Comparison of ENCODE assay signal across 23 cellular contexts in genomic region chr12:5184159-5184558, GRCh38.
"Had no signal": no experiment of that assay in that cellular context is flagged by ENCODE, and none has a peak within 500 bp of the region (broad histone marks: within the 10 kb centered on the region; RNA-seq: fewer than 3 reads in every experiment).

No MANE protein-coding gene starts in this region.

- H3K9me3 Mint-ChIP-seq: activated naive CD8-positive, alpha-beta T cell treated with anti-CD3 and anti-CD28 coated beads for 36 hours; brain; central memory CD8-positive, alpha-beta T cell; nephron had no signal

- H3K27ac Mint-ChIP-seq: activated naive CD8-positive, alpha-beta T cell treated with anti-CD3 and anti-CD28 coated beads for 36 hours; brain; nephron had no signal

- H3K9me3 ChIP-seq: esophagus squamous epithelium, right atrium auricular region, tibial nerve, uterus had no signal

- DNase-seq: activated CD4-positive, alpha-beta T cell treated with anti-CD3 and anti-CD28 coated beads, Interleukin-2, amount 50 U/mL, for 1 hour; activated CD8-positive, alpha-beta memory T cell treated with anti-CD3 and anti-CD28 coated beads for 24 hours; activated gamma-delta T cell treated with Interleukin-2 at 50 U/mL for 16 hours; activated naive CD8-positive, alpha-beta T cell treated with anti-CD3 and anti-CD28 coated beads for 36 hours; amygdala; cortex of kidney; effector CD4-positive, alpha-beta T cell; esophagus squamous epithelium; hippocampal formation; kidney glomerular epithelial cell; occipital lobe; small intestine; stimulated activated CD4-positive, alpha-beta T cell treated with anti-CD3 and anti-CD28 coated beads, Interleukin-4, amount 100 ng/mL, for 24 hours; stimulated activated naive CD4-positive, alpha-beta T cell; substantia nigra; uterus had no signal

- H3K27me3 ChIP-seq: right atrium auricular region, tibial nerve, uterus had no signal

- H3K4me3 ChIP-seq: esophagus squamous epithelium, right atrium auricular region, tibial nerve, uterus had no signal

- ATAC-seq: activated CD4-positive, CD25-positive, alpha-beta regulatory T cell treated with anti-CD3 and anti-CD28 coated beads, Interleukin-2, amount 50 U/mL, for 24 hours had no signal

- H3K4me3 Mint-ChIP-seq: activated naive CD8-positive, alpha-beta T cell treated with anti-CD3 and anti-CD28 coated beads for 36 hours; brain; central memory CD8-positive, alpha-beta T cell; nephron had no signal

- H3K36me3 Mint-ChIP-seq: activated naive CD8-positive, alpha-beta T cell treated with anti-CD3 and anti-CD28 coated beads for 36 hours; brain had no signal

- FAIRE-seq: endothelial cell of umbilical vein, small intestine had no signal

- H3K4me1 Mint-ChIP-seq: activated naive CD8-positive, alpha-beta T cell treated with anti-CD3 and anti-CD28 coated beads for 36 hours; central memory CD8-positive, alpha-beta T cell had no signal

- H3K4me1 ChIP-seq: uterus had no signal

- H3K36me3 ChIP-seq: esophagus squamous epithelium, right atrium auricular region, tibial nerve, uterus had no signal

- H3K27ac ChIP-seq: esophagus squamous epithelium, right atrium auricular region, tibial nerve, uterus had no signal
